In genomic region chr20:50153500-50154377, GRCh38 we compare ENCODE assay signal across 8 cellular contexts. TPM values are rescaled to one million over a fixed set of nuclear protein-coding genes. Genes with fewer than 3 reads are reported as not detected.
DNase-seq lines count a peak whose midpoint lies in the region; ATAC-seq and TF ChIP-seq lines count a peak whose summit lies in the region.

PEDS1 (minus strand) TSS chr20:50153723; CDS start chr20:50153637, 86 bp downstream.

- H3K4me3 ChIP-seq in OCI-LY7 (ENCODE audit: low read depth, low read length, poor library complexity, severe bottlenecking): peak within 1 kb of the TSS; percentile 96
- peak within 1 kb of the TSS; percentile 85 for H3K4me3 ChIP-seq in mucosa of descending colon

- CTCF ChIA-PET in OCI-LY7 (lab: Charles Lee; ENCODE audit: unreplicated experiment): interaction anchor here (0.6 to 1.3 kb wide), 6 partner anchors 10 to 343 kb away, joined by 3 to 6 read pairs (median 3); no protein-coding TSS in a partner anchor

- no peak within 1 kb of the TSS for H3K27ac ChIP-seq in OCI-LY7 (ENCODE audit: low read depth, low read length, poor library complexity, severe bottlenecking)

- H2AFZ ChIP-seq in OCI-LY7 (ENCODE audit: low read length): peak within 1 kb of the TSS; percentile 96

- intact Hi-C loops in OCI-LY7 (cut with micrococcal nuclease; ENCODE audit: unreplicated experiment) (loop anchor here (5.0 kb wide), 1 partner anchor 216 kb away; the partner anchor contains the start of gene RNF114), mucosa of descending colon (cut with DNase I, micrococcal nuclease) (no loop called here)

- H3K4me2 ChIP-seq in OCI-LY7 (ENCODE audit: low read length): peak within 1 kb of the TSS; percentile 95

- H3K9me2 ChIP-seq in OCI-LY7 (ENCODE audit: insufficient read depth, low read length): no peaks in the 10 kb centered on the region

- H3K9me3 ChIP-seq in OCI-LY7 (ENCODE audit: low read length): no peaks in the 10 kb centered on the region
- no peaks in the 10 kb centered on the region for H3K9me3 ChIP-seq in mucosa of descending colon

- H3K4me1 ChIP-seq in OCI-LY7 (ENCODE audit: insufficient read depth, low read length, poor library complexity, severe bottlenecking) (peaks cover 20% of the 10 kb centered on the region), mucosa of descending colon (ENCODE audit: low read depth) (peaks cover 30% of the 10 kb centered on the region)

- POLR2A ChIA-PET in OCI-LY7 (lab: Charles Lee): interaction anchor here (0.6 to 2.9 kb wide), 11 partner anchors 9 to 334 kb away, joined by 3 to 32 read pairs (median 5); partner anchors contain the start of gene UBE2V1

- peaks cover 11% of the 10 kb centered on the region; the same call in 1 of the 2 replicates for H3K79me2 ChIP-seq in OCI-LY7 (ENCODE audit: insufficient read depth, low read depth, low read length)

- ATAC-seq in GM21367 (IDR thresholded peaks at IDR 0.05; ENCODE audit: unreplicated experiment) (peak; percentile 93), mucosa of descending colon (peak; percentile 92)

- H3K36me3 ChIP-seq in OCI-LY7 (ENCODE audit: insufficient read depth, low read length): no peaks in the 10 kb centered on the region
- no peaks in the 10 kb centered on the region for H3K36me3 ChIP-seq in mucosa of descending colon (ENCODE audit: low read depth)

- no peaks in the 10 kb centered on the region for H4K20me1 ChIP-seq in OCI-LY7 (ENCODE audit: insufficient read depth, low read length)

- TF ChIP-seq CTCF in OCI-LY7 (conservative IDR thresholded peaks at IDR 0.05; ENCODE audit: low read length) (no peak), mucosa of descending colon (IDR thresholded peaks at IDR 0.05) (no peak)

- peak; percentile 89 for DNase-seq in COR-L47 (lab: John Stamatoyannopoulos, UW)
- peak in 73 of 76 experiments; percentile 12 to 87 (median 71) for DNase-seq in HUDEP-2 (lab: John Stamatoyannopoulos, UW; ENCODE audit: unreplicated experiment in 76 of 76)
- peak; percentile 92 for DNase-seq in OCI-LY7 (ENCODE audit: low spot score)
- peak; percentile 65 for DNase-seq in activated T-cell treated with anti-CD3 and anti-CD28 coated beads for 1 hour (ENCODE audit: low read depth)
- peak; percentile 98 for DNase-seq in epidermal melanocyte (ENCODE audit: insufficient read length, low spot score)
- peak; percentile 90 to 94 (median 94) for DNase-seq in mucosa of descending colon
- DNase-seq in stimulated activated CD8-positive, alpha-beta memory T cell treated with anti-CD3 and anti-CD28 coated beads, Interleukin-4, amount 100 ng/mL, for 24 hours (ENCODE audit: low read depth): peak; percentile 76

- BruUV-seq in OCI-LY7 (replicated peaks; lab: Mats Ljungman, UMichigan): no TSS peak

RNA-seq across cellular contexts. Expression of gene PEDS1, which starts in this region (rescaled TPM):
- total RNA-seq in OCI-LY7 (2014; rRNA removed; shearing (Covaris generic)): 12.0 and 25.9 TPM in 2 replicates
- total RNA-seq in OCI-LY7 (2022) (19.5 and 22.0 TPM in 2 replicates), mucosa of descending colon (10 to 100 TPM; 21.2 to 34.3 (median 23.3) TPM)
